ENCODE assay signal across 25 cellular contexts in genomic region chr16:12242516-12242915, GRCh38.
DNase-seq lines count a peak whose midpoint lies in the region; ATAC-seq and TF ChIP-seq lines count a peak whose summit lies in the region.
"Had no signal": no experiment of that assay in that cellular context is flagged by ENCODE, and none has a peak within 500 bp of the region (broad histone marks: within the 10 kb centered on the region; RNA-seq: fewer than 3 reads in every experiment).

No MANE protein-coding gene starts in this region.

- H3K14ac ChIP-seq in IMR-90 (replicated peaks; ENCODE audit: low read depth, low read length) = no peak overlapping the region
- H3K14ac ChIP-seq in mesenchymal stem cell (ENCODE audit: low read length in 2 of 2) = no peak overlapping the region

- intact Hi-C loops in IMR-90 (cut with micrococcal nuclease) = no loop called here
- intact Hi-C loops in aorta (cut with DNase I) = no loop called here

- H3K36me3 Mint-ChIP-seq in neural crest cell (ENCODE audit: low read depth) = peaks cover 2% of the 10 kb centered on the region
- peaks cover 3% of the 10 kb centered on the region for H3K36me3 Mint-ChIP-seq in activated naive CD8-positive, alpha-beta T cell treated with anti-CD3 and anti-CD28 coated beads, Interleukin-2, amount 50 U/mL, for 24 hours (ENCODE audit: low read depth)

- H2BK120ac ChIP-seq in IMR-90 (ENCODE audit: low read depth, low read length) (no peak overlapping the region), mesenchymal stem cell (ENCODE audit: low read depth, low read length) (no peak overlapping the region)

- no peaks in the 10 kb centered on the region for H4K20me1 ChIP-seq in IMR-90 (ENCODE audit: insufficient read depth, low read length)
- H4K20me1 ChIP-seq in OCI-LY1 (ENCODE audit: insufficient read depth, low read length) = no peaks in the 10 kb centered on the region
- H4K20me1 ChIP-seq: BLaER1 had no signal

- no peak for TF ChIP-seq CTCF in IMR-90 (conservative IDR thresholded peaks at IDR 0.05; ENCODE audit: low read depth, low read length)
- TF ChIP-seq CTCF in OCI-LY1 (IDR thresholded peaks at IDR 0.05; ENCODE audit: low read length) = no peak
- no peak for TF ChIP-seq CTCF in neural crest cell (conservative IDR thresholded peaks at IDR 0.05)

- TF ChIP-seq RAD21 in IMR-90 (IDR thresholded peaks at IDR 0.05; ENCODE audit: low read length) = no peak

- H2BK5ac ChIP-seq in IMR-90 (ENCODE audit: low read depth, low read length, poor library complexity, severe bottlenecking) (no peak overlapping the region), mesenchymal stem cell (ENCODE audit: low read depth, low read length, poor library complexity, severe bottlenecking) (no peak overlapping the region)

- CTCF ChIA-PET in IMR-90 (lab: Yijun Ruan, JAX) = interaction anchor here (0.7 to 1.2 kb wide), 2 partner anchors 147 to 293 kb away, joined by 3 to 4 read pairs; no protein-coding TSS in a partner anchor

- H2BK20ac ChIP-seq in IMR-90 (ENCODE audit: low read depth, low read length) = no peak overlapping the region

- no peak overlapping the region for H2AK5ac ChIP-seq in IMR-90 (ENCODE audit: low read depth, low read length)
- H2AK5ac ChIP-seq in mesenchymal stem cell (ENCODE audit: low read length, severe bottlenecking) = no peak overlapping the region

- H3K23ac ChIP-seq in IMR-90 (ENCODE audit: low read depth, low read length) (no peak overlapping the region), mesenchymal stem cell (ENCODE audit: low read length in 2 of 2) (no peak overlapping the region)

- peaks cover 19% of the 10 kb centered on the region for H3K79me2 ChIP-seq in OCI-LY1 (ENCODE audit: insufficient read depth, low read length)

- no peak overlapping the region for H3K18ac ChIP-seq in IMR-90 (ENCODE audit: low read depth, low read length)
- H3K18ac ChIP-seq in mesenchymal stem cell (ENCODE audit: low read depth in 1 of 2, low read length in 2 of 2) = no peak overlapping the region

- H3K9me3 ChIP-seq in IMR-90 (ENCODE audit: control insufficient read depth, insufficient read depth, low read length) (no peaks in the 10 kb centered on the region), OCI-LY1 (ENCODE audit: low read length) (peaks cover 3% of the 10 kb centered on the region; the same call in 1 of the 2 replicates), mesenchymal stem cell (ENCODE audit: control insufficient read depth, low read length) (peaks cover 6% of the 10 kb centered on the region), aorta (ENCODE audit: control insufficient read depth, low read length) (no peaks in the 10 kb centered on the region)
- H3K9me3 ChIP-seq: BE2C had no signal

- peaks cover 24% of the 10 kb centered on the region for H3K4me1 Mint-ChIP-seq in neural crest cell
- H3K4me1 Mint-ChIP-seq in activated naive CD8-positive, alpha-beta T cell treated with anti-CD3 and anti-CD28 coated beads, Interleukin-2, amount 50 U/mL, for 24 hours = no peaks in the 10 kb centered on the region
- H3K4me1 Mint-ChIP-seq: CD14-positive monocyte had no signal

- H3K27me3 Mint-ChIP-seq in neural crest cell (ENCODE audit: low read depth) = peaks cover 8% of the 10 kb centered on the region
- H3K27me3 Mint-ChIP-seq in activated naive CD8-positive, alpha-beta T cell treated with anti-CD3 and anti-CD28 coated beads, Interleukin-2, amount 50 U/mL, for 24 hours = no peaks in the 10 kb centered on the region
- H3K27me3 Mint-ChIP-seq: CD4-positive, alpha-beta memory T cell; CD4-positive, CD25-positive, alpha-beta regulatory T cell had no signal

- BruUV-seq in IMR-90 (replicated peaks; lab: Mats Ljungman, UMichigan) = no TSS peak

- H3K9me1 ChIP-seq in IMR-90 (ENCODE audit: insufficient read depth, low read length) = peaks cover 7% of the 10 kb centered on the region; the same call in 1 of the 2 replicates

- H4K8ac ChIP-seq in IMR-90 (ENCODE audit: low read depth in 2 of 2, low read length in 2 of 2) (no peak overlapping the region), mesenchymal stem cell (ENCODE audit: low read length) (peak overlapping the region; percentile 36)

- H3F3A ChIP-seq in OCI-LY1 (ENCODE audit: insufficient read depth, low read length) = no peaks in the 10 kb centered on the region

- TF ChIP-seq POLR2A in IMR-90 (IDR thresholded peaks at IDR 0.05; ENCODE audit: low read depth, low read length) = no peak

- no peak overlapping the region for H3K4me2 ChIP-seq in IMR-90 (ENCODE audit: low read depth, low read length)
- H3K4me2 ChIP-seq in OCI-LY1 (ENCODE audit: low read length) = no peak overlapping the region
- no peak overlapping the region for H3K4me2 ChIP-seq in mesenchymal stem cell (ENCODE audit: low read length, poor library complexity, severe bottlenecking)
- H3K4me2 ChIP-seq: BLaER1 had no signal

- H3K56ac ChIP-seq in IMR-90 (ENCODE audit: extremely low read depth, insufficient read depth, low read length) = no peak overlapping the region

- H2AFZ ChIP-seq in IMR-90 (replicated peaks; ENCODE audit: low read length, poor library complexity) (no peak overlapping the region), OCI-LY1 (ENCODE audit: low read length) (no peak overlapping the region), mesenchymal stem cell (ENCODE audit: low read depth, low read length) (no peak overlapping the region)

- H2BK15ac ChIP-seq in IMR-90 (ENCODE audit: low read depth, low read length) (no peak overlapping the region), mesenchymal stem cell (ENCODE audit: low read depth, poor library complexity, severe bottlenecking) (no peak overlapping the region)

- peak overlapping the region; percentile 39 for H3K27ac Mint-ChIP-seq in neural crest cell (ENCODE audit: unreplicated experiment)
- H3K27ac Mint-ChIP-seq in activated naive CD8-positive, alpha-beta T cell treated with anti-CD3 and anti-CD28 coated beads, Interleukin-2, amount 50 U/mL, for 24 hours = no peak overlapping the region
- H3K27ac Mint-ChIP-seq: CD14-positive monocyte; CD4-positive, alpha-beta memory T cell; CD8-positive, alpha-beta memory T cell had no signal

- H3K4me3 Mint-ChIP-seq in neural crest cell = no peak overlapping the region
- H3K4me3 Mint-ChIP-seq in activated naive CD8-positive, alpha-beta T cell treated with anti-CD3 and anti-CD28 coated beads, Interleukin-2, amount 50 U/mL, for 24 hours = no peak overlapping the region
- H3K4me3 Mint-ChIP-seq: CD14-positive monocyte; CD4-positive, alpha-beta memory T cell; CD4-positive, CD25-positive, alpha-beta regulatory T cell; CD8-positive, alpha-beta memory T cell had no signal

- H3K27ac ChIP-seq in IMR-90 (ENCODE audit: insufficient read depth, low read length) = no peak overlapping the region
- H3K27ac ChIP-seq in OCI-LY1 (ENCODE audit: low read depth, low read length, poor library complexity, severe bottlenecking) = peak overlapping the region; percentile 97
- H3K27ac ChIP-seq in mesenchymal stem cell (ENCODE audit: low read length, poor library complexity, severe bottlenecking) = no peak overlapping the region
- H3K27ac ChIP-seq in aorta (ENCODE audit: low read depth in 1 of 2, low read length in 2 of 2) = no peak overlapping the region
- H3K27ac ChIP-seq: BLaER1 had no signal

- H3K4ac ChIP-seq in IMR-90 (ENCODE audit: low read depth, low read length) (no peak overlapping the region), mesenchymal stem cell (ENCODE audit: low read depth in 1 of 2, low read length in 2 of 2) (no peak overlapping the region)

- no peaks in the 10 kb centered on the region for H3K9me2 ChIP-seq in OCI-LY1 (ENCODE audit: low read depth, low read length)

- no peak overlapping the region for H2BK12ac ChIP-seq in mesenchymal stem cell (ENCODE audit: low read length in 2 of 2)

- no peak for ATAC-seq in IMR-90 (ENCODE audit: low read depth)
- no peak for ATAC-seq in aorta (ENCODE audit: low FRiP score)
- ATAC-seq in activated naive CD8-positive, alpha-beta T cell treated with anti-CD3 and anti-CD28 coated beads, Interleukin-2, amount 50 U/mL, for 24 hours = no peak
- ATAC-seq: GM12878 had no signal

- no peaks in the 10 kb centered on the region for H3K4me1 ChIP-seq in IMR-90 (ENCODE audit: control insufficient read depth, insufficient read depth, low read length)
- peaks cover 96% of the 10 kb centered on the region for H3K4me1 ChIP-seq in OCI-LY1 (ENCODE audit: insufficient read depth, low read length, severe bottlenecking)
- no peaks in the 10 kb centered on the region for H3K4me1 ChIP-seq in mesenchymal stem cell (ENCODE audit: control insufficient read depth, insufficient read depth, low read depth, low read length)
- H3K4me1 ChIP-seq in aorta (ENCODE audit: control insufficient read depth in 1 of 2, insufficient read depth in 2 of 2, low read length in 2 of 2) = no peaks in the 10 kb centered on the region
- H3K4me1 ChIP-seq: BE2C had no signal

- H3K27me3 ChIP-seq in IMR-90 (ENCODE audit: control insufficient read depth, insufficient read depth, low read length) (no peaks in the 10 kb centered on the region), OCI-LY1 (ENCODE audit: insufficient read depth, low read length) (no peaks in the 10 kb centered on the region), mesenchymal stem cell (ENCODE audit: control insufficient read depth in 1 of 2, insufficient read depth in 1 of 2, low read length in 2 of 2) (no peaks in the 10 kb centered on the region), aorta (ENCODE audit: control insufficient read depth in 1 of 2, insufficient read depth in 2 of 2, low read length in 1 of 2) (no peaks in the 10 kb centered on the region)
- H3K27me3 ChIP-seq: BE2C, BLaER1 had no signal

- dilution Hi-C loops in IMR-90 (cut with HindIII; ENCODE audit: low sequenced_read_pairs, unreplicated experiment) = no loop called here

- POLR2A ChIA-PET in IMR-90 (lab: Charles Lee; ENCODE audit: unreplicated experiment) = no interaction called here

- H3K9ac ChIP-seq in IMR-90 (ENCODE audit: low read depth, low read length) (no peak overlapping the region), OCI-LY1 (ENCODE audit: low read length) (no peak overlapping the region), mesenchymal stem cell (ENCODE audit: low read length) (no peak overlapping the region)
- H3K9ac ChIP-seq: BLaER1 had no signal

- H2AK9ac ChIP-seq in IMR-90 (replicated peaks; ENCODE audit: low read depth, low read length, poor library complexity) = no peak overlapping the region

- WGBS in IMR-90 (ENCODE audit: extremely low coverage in 2 of 2, insufficient read length in 1 of 2), 2 experiments = 100% methylated on average over 1 of the region's 3 CpGs; no CpG with 5 or more reads in 1 of the 2 experiments
- WGBS in mesenchymal stem cell = 100% methylated on average over 2 of the region's 3 CpGs
- WGBS in aorta, 2 donors = 99 to 100% methylated on average over 3 of the region's 3 CpGs

- H4K91ac ChIP-seq in IMR-90 (ENCODE audit: insufficient read depth, low read depth, low read length) = no peak overlapping the region
- no peak overlapping the region for H4K91ac ChIP-seq in mesenchymal stem cell (ENCODE audit: low read length)

- in situ Hi-C loops in IMR-90 (cut with MboI; ENCODE audit: low sequenced_read_pairs) = no loop called here

- peaks cover 0 to 14% of the 10 kb centered on the region in 2 experiments; a peak in 2 of 4 replicates for H3K79me1 ChIP-seq in IMR-90 (ENCODE audit: low read depth in 1 of 2, low read length in 2 of 2)
- H3K79me1 ChIP-seq in mesenchymal stem cell (replicated peaks; ENCODE audit: low read length, poor library complexity, severe bottlenecking) = peaks cover 4% of the 10 kb centered on the region

- H3K4me3 ChIP-seq in IMR-90 (ENCODE audit: insufficient read depth, low read depth, low read length) (no peak overlapping the region), OCI-LY1 (ENCODE audit: low read depth, low read length, poor library complexity, severe bottlenecking) (no peak overlapping the region), mesenchymal stem cell (ENCODE audit: insufficient read depth in 1 of 2, low read depth in 1 of 2, low read length in 2 of 2) (no peak overlapping the region), aorta (ENCODE audit: low read length in 2 of 2) (no peak overlapping the region)
- H3K4me3 ChIP-seq: BLaER1, GM12878 had no signal

- no peaks in the 10 kb centered on the region for H3K9me3 Mint-ChIP-seq in neural crest cell
- no peaks in the 10 kb centered on the region for H3K9me3 Mint-ChIP-seq in activated naive CD8-positive, alpha-beta T cell treated with anti-CD3 and anti-CD28 coated beads, Interleukin-2, amount 50 U/mL, for 24 hours
- H3K9me3 Mint-ChIP-seq: CD4-positive, alpha-beta memory T cell; CD4-positive, CD25-positive, alpha-beta regulatory T cell; CD8-positive, alpha-beta memory T cell had no signal

- DNase-seq in IMR-90 (no peak), mesenchymal stem cell (no peak), neural crest cell (ENCODE audit: low read depth, low spot score) (no peak), aorta (no peak)
- no peak for DNase-seq in activated T-cell treated with anti-CD3 and anti-CD28 coated beads, Interleukin-2, amount 50 U/mL, for 48 hours
- no peak for DNase-seq in activated naive CD8-positive, alpha-beta T cell treated with anti-CD3 and anti-CD28 coated beads, Interleukin-2, amount 50 U/mL, for 24 hours
- DNase-seq: 8988T; ACHN; BE2C; C1 segment of cervical spinal cord; CD4-positive, alpha-beta memory T cell; CD4-positive, CD25-positive, alpha-beta regulatory T cell; CD8-positive, alpha-beta memory T cell; COR-L47; DMS 273 treated with DMSO at 0.1 percent for 48 hours; DMS153; DMS53; DMS79; DND-41; EL; GDM1 had no signal

- no peak overlapping the region for H4K5ac ChIP-seq in IMR-90 (ENCODE audit: low read depth, low read length)

- H3K36me3 ChIP-seq in IMR-90 (ENCODE audit: control insufficient read depth, insufficient read depth, low read length) = no peaks in the 10 kb centered on the region
- peaks cover 22% of the 10 kb centered on the region for H3K36me3 ChIP-seq in OCI-LY1 (ENCODE audit: insufficient read depth, low read length)
- H3K36me3 ChIP-seq in mesenchymal stem cell (ENCODE audit: control insufficient read depth in 1 of 2, insufficient read depth in 2 of 2, low read depth in 1 of 2, low read length in 2 of 2) = peaks cover 5 to 6% of the 10 kb centered on the region in 2 experiments
- no peaks in the 10 kb centered on the region for H3K36me3 ChIP-seq in aorta (ENCODE audit: control insufficient read depth in 1 of 2, insufficient read depth in 2 of 2, low read length in 1 of 2)
- H3K36me3 ChIP-seq: BE2C had no signal
